Comparison of ENCODE assay signal across 14 cellular contexts in the genomic region with DNA sequence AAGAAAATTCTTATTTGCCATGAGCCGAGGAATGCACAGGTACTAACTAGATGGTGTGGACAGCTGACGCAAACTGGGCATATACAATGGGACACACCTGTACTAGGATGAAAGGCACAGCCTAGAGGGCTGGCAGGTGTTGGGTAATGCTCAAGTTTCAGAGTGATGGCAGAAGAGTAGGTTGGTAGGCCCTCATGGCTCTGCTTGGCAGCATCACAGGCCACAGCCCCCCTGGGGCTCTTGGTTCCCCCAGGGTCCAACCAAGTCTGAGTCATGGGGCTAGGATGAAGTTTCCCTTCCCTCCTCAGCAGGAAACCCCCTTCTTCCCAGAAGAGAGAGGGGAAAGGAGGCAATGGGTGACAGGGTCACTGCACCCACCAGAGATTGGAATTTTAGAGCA. TPM values are rescaled to one million over a fixed set of nuclear protein-coding genes. Genes with fewer than 3 reads are reported as not detected.
A peak's percentile ranks its signal among the peaks of the same experiment; 100 is the strongest.
DNase-seq lines count a peak whose midpoint lies in the region; ATAC-seq and TF ChIP-seq lines count a peak whose summit lies in the region.
"Had no signal": no experiment of that assay in that cellular context is flagged by ENCODE, and none has a peak within 500 bp of the region (broad histone marks: within the 10 kb centered on the region; RNA-seq: fewer than 3 reads in every experiment).

No MANE protein-coding gene starts in this region.

- peaks cover 41% of the 10 kb centered on the region for H3F3A ChIP-seq in GM23248 (ENCODE audit: insufficient read depth)

- POLR2A ChIA-PET in activated CD8-positive, alpha-beta T cell treated with anti-CD3 and anti-CD28 coated beads for 36 hours (lab: Charles Lee) = interaction anchor here (0.5 to 0.9 kb wide), 3 partner anchors 73 to 338 kb away, joined by 3 read pairs; no protein-coding TSS in a partner anchor
- POLR2A ChIA-PET in activated CD8-positive, alpha-beta T cell treated with anti-CD3 and anti-CD28 coated beads, Interleukin-2, amount 10 ng/mL, durations not matched to agents 7 days and 5 days (lab: Charles Lee) = interaction anchor here (0.6 kb wide), 1 partner anchor 13 kb away, joined by 3 read pairs; no protein-coding TSS in a partner anchor

- no peaks in the 10 kb centered on the region for H3K9me3 Mint-ChIP-seq in activated CD8-positive, alpha-beta T cell treated with anti-CD3 and anti-CD28 coated beads for 36 hours
- no peaks in the 10 kb centered on the region for H3K9me3 Mint-ChIP-seq in activated CD8-positive, alpha-beta T cell treated with anti-CD3 and anti-CD28 coated beads, Interleukin-2, amount 10 ng/mL, durations not matched to agents 7 days and 5 days (ENCODE audit: insufficient read depth)
- no peaks in the 10 kb centered on the region for H3K9me3 Mint-ChIP-seq in endodermal cell

- H3K27me3 Mint-ChIP-seq in activated CD8-positive, alpha-beta T cell treated with anti-CD3 and anti-CD28 coated beads for 36 hours = no peaks in the 10 kb centered on the region
- no peaks in the 10 kb centered on the region for H3K27me3 Mint-ChIP-seq in activated CD8-positive, alpha-beta T cell treated with anti-CD3 and anti-CD28 coated beads, Interleukin-2, amount 10 ng/mL, durations not matched to agents 7 days and 5 days (ENCODE audit: low read depth)
- H3K27me3 Mint-ChIP-seq in endodermal cell (ENCODE audit: insufficient read depth) = no peaks in the 10 kb centered on the region

- no peak overlapping the region for H3K27ac ChIP-seq in endodermal cell (ENCODE audit: low read depth, low read length)
- peak overlapping the region in 5 of 8 donors; percentile 15 to 47 (median 38) for H3K27ac ChIP-seq in spleen
- no peak overlapping the region for H3K27ac ChIP-seq in GM23248

- intact Hi-C loops in activated CD8-positive, alpha-beta T cell treated with anti-CD3 and anti-CD28 coated beads for 36 hours (cut with micrococcal nuclease) = no loop called here
- intact Hi-C loops in spleen (cut with DNase I; ENCODE audit: low total_unique reads) = no loop called here

- no peak overlapping the region for H3K4me2 ChIP-seq in GM23248 (ENCODE audit: unreplicated experiment)

- no peaks in the 10 kb centered on the region for H3K27me3 ChIP-seq in endodermal cell (ENCODE audit: control insufficient read depth, insufficient read depth, low read length, poor library complexity, severe bottlenecking)
- no peaks in the 10 kb centered on the region for H3K27me3 ChIP-seq in spleen (replicated peaks in 1 of 7)
- no peaks in the 10 kb centered on the region for H3K27me3 ChIP-seq in GM23248 (replicated peaks; ENCODE audit: insufficient read depth)
- H3K27me3 ChIP-seq: tibial artery had no signal

- H3K4me1 ChIP-seq in endodermal cell (ENCODE audit: control insufficient read depth, insufficient read depth, low read length) (no peaks in the 10 kb centered on the region), spleen (peaks cover 21 to 98% (median 70%) of the 10 kb centered on the region in 6 donors), GM23248 (ENCODE audit: insufficient read depth) (peaks cover 20% of the 10 kb centered on the region)

- peak; percentile 60 for ATAC-seq in activated CD8-positive, alpha-beta T cell treated with anti-CD3 and anti-CD28 coated beads for 36 hours
- no peak for ATAC-seq in activated CD8-positive, alpha-beta T cell treated with anti-CD3 and anti-CD28 coated beads, Interleukin-2, amount 10 ng/mL, durations not matched to agents 7 days and 5 days
- ATAC-seq in HG02840 (IDR thresholded peaks at IDR 0.05; ENCODE audit: low FRiP score, unreplicated experiment) = no peak

- TF ChIP-seq CTCF in activated CD8-positive, alpha-beta T cell treated with anti-CD3 and anti-CD28 coated beads for 36 hours (IDR thresholded peaks at IDR 0.05) = no peak
- TF ChIP-seq CTCF in endodermal cell (conservative IDR thresholded peaks at IDR 0.05) (no peak), spleen (IDR thresholded peaks at IDR 0.05 in 8 of 11, conservative IDR thresholded peaks at IDR 0.05 in 3 of 11) (no peak)

- peak overlapping the region; percentile 84 for H3K27ac Mint-ChIP-seq in activated CD8-positive, alpha-beta T cell treated with anti-CD3 and anti-CD28 coated beads for 36 hours
- H3K27ac Mint-ChIP-seq in activated CD8-positive, alpha-beta T cell treated with anti-CD3 and anti-CD28 coated beads, Interleukin-2, amount 10 ng/mL, durations not matched to agents 7 days and 5 days = no peak overlapping the region
- peak overlapping the region; percentile 27 for H3K27ac Mint-ChIP-seq in endodermal cell

- H3K36me3 Mint-ChIP-seq in activated CD8-positive, alpha-beta T cell treated with anti-CD3 and anti-CD28 coated beads for 36 hours (ENCODE audit: low read depth) = peaks cover 28% of the 10 kb centered on the region
- H3K36me3 Mint-ChIP-seq in activated CD8-positive, alpha-beta T cell treated with anti-CD3 and anti-CD28 coated beads, Interleukin-2, amount 10 ng/mL, durations not matched to agents 7 days and 5 days (ENCODE audit: low read depth) = peaks cover 39% of the 10 kb centered on the region
- H3K36me3 Mint-ChIP-seq in endodermal cell (ENCODE audit: low read depth) = peaks cover 7% of the 10 kb centered on the region

- CTCF ChIA-PET in activated CD8-positive, alpha-beta T cell treated with anti-CD3 and anti-CD28 coated beads for 36 hours (lab: Charles Lee) = interaction anchor here (0.7 to 0.9 kb wide), 4 partner anchors 12 to 93 kb away, joined by 3 read pairs; no protein-coding TSS in a partner anchor
- CTCF ChIA-PET in activated CD8-positive, alpha-beta T cell treated with anti-CD3 and anti-CD28 coated beads, Interleukin-2, amount 10 ng/mL, durations not matched to agents 7 days and 5 days (lab: Charles Lee) = interaction anchor here (1.1 to 1.3 kb wide), 2 partner anchors 31 to 67 kb away, joined by 3 to 6 read pairs; no protein-coding TSS in a partner anchor

- peaks cover 67% of the 10 kb centered on the region for H3K4me1 Mint-ChIP-seq in activated CD8-positive, alpha-beta T cell treated with anti-CD3 and anti-CD28 coated beads for 36 hours (ENCODE audit: low read depth)
- peaks cover 46% of the 10 kb centered on the region for H3K4me1 Mint-ChIP-seq in activated CD8-positive, alpha-beta T cell treated with anti-CD3 and anti-CD28 coated beads, Interleukin-2, amount 10 ng/mL, durations not matched to agents 7 days and 5 days (ENCODE audit: low read depth)
- H3K4me1 Mint-ChIP-seq in endodermal cell = peaks cover 27% of the 10 kb centered on the region

- H3K4me3 Mint-ChIP-seq in activated CD8-positive, alpha-beta T cell treated with anti-CD3 and anti-CD28 coated beads for 36 hours = no peak overlapping the region
- H3K4me3 Mint-ChIP-seq in activated CD8-positive, alpha-beta T cell treated with anti-CD3 and anti-CD28 coated beads, Interleukin-2, amount 10 ng/mL, durations not matched to agents 7 days and 5 days = no peak overlapping the region
- no peak overlapping the region for H3K4me3 Mint-ChIP-seq in endodermal cell

- peaks cover 35% of the 10 kb centered on the region for H3K36me3 ChIP-seq in endodermal cell (ENCODE audit: control insufficient read depth, insufficient read depth, low read length)
- H3K36me3 ChIP-seq in spleen = peaks cover 0 to 24% (median 2%) of the 10 kb centered on the region in 6 donors
- H3K36me3 ChIP-seq in GM23248 (ENCODE audit: low read depth) = peaks cover 5% of the 10 kb centered on the region; the same call in 1 of the 2 replicates

- H3K9me2 ChIP-seq in GM23248 (ENCODE audit: insufficient read depth) = no peaks in the 10 kb centered on the region

- no peak for TF ChIP-seq POLR2A in spleen (IDR thresholded peaks at IDR 0.05)

- H3K4me3 ChIP-seq in endodermal cell (ENCODE audit: low read length) (no peak overlapping the region), spleen (no peak overlapping the region), GM23248 (no peak overlapping the region)
- H3K4me3 ChIP-seq: tibial artery had no signal

- no peak overlapping the region for H3K9ac ChIP-seq in endodermal cell (ENCODE audit: extremely low read depth, low read length, poor library complexity, severe bottlenecking)
- H3K9ac ChIP-seq in GM23248 = no peak overlapping the region

- peaks cover 100% of the 10 kb centered on the region for H3K79me2 ChIP-seq in GM23248 (ENCODE audit: insufficient read depth)

- H2AFZ ChIP-seq in GM23248 = no peak overlapping the region

- DNase-seq in activated CD8-positive, alpha-beta T cell treated with anti-CD3 and anti-CD28 coated beads for 36 hours = no peak
- no peak for DNase-seq in activated CD8-positive, alpha-beta T cell treated with anti-CD3 and anti-CD28 coated beads, Interleukin-2, amount 10 ng/mL, durations not matched to agents 7 days and 5 days
- DNase-seq in NCI-H510A (lab: John Stamatoyannopoulos, UW) (peak; percentile 60), endodermal cell (no peak), spleen (no peak), activated gamma-delta T cell (lab: John Stamatoyannopoulos, UW) (no peak), GM23248 (no peak)
- DNase-seq: activated CD8-positive, alpha-beta memory T cell treated with anti-CD3 and anti-CD28 coated beads, Interleukin-2, amount 50 U/mL, for 4 hours; midbrain; NCI-H2171; retina; T-helper 9 cell; tibial artery had no signal

- WGBS in endodermal cell (ENCODE audit: insufficient coverage in 1 of 2, insufficient read length in 1 of 2), 2 experiments = 91 to 95% methylated on average over 2 of the region's 2 CpGs
- WGBS in spleen, 5 donors = 73 to 100% (median 93%) methylated on average over 2 of the region's 2 CpGs
- 96 to 100% methylated on average over 2 of the region's 2 CpGs for WGBS in GM23248 (ENCODE audit: low coverage in 1 of 2, low lambda C conversion rate in 2 of 2, missing lambda C conversion rate in 2 of 2), 2 experiments

- H3K9me3 ChIP-seq in endodermal cell (ENCODE audit: control insufficient read depth, low read length) (no peaks in the 10 kb centered on the region), spleen (no peaks in the 10 kb centered on the region), GM23248 (ENCODE audit: low read depth) (no peaks in the 10 kb centered on the region)
- H3K9me3 ChIP-seq: tibial artery had no signal

- in situ Hi-C loops in GM23248 (cut with MboI) = no loop called here

- H4K20me1 ChIP-seq in GM23248 (ENCODE audit: insufficient read depth) = no peaks in the 10 kb centered on the region; the same call in 1 of the 2 replicates

RNA-seq across cellular contexts. Expression of a gene that starts 35.2 kb away (rescaled TPM):
- 10 to 100 TPM; 59.8 to 60.3 TPM for total RNA-seq in activated CD8-positive, alpha-beta T cell treated with anti-CD3 and anti-CD28 coated beads for 36 hours
- 10 to 100 TPM; 65.0 to 66.3 TPM for total RNA-seq in activated CD8-positive, alpha-beta T cell treated with anti-CD3 and anti-CD28 coated beads, Interleukin-2, amount 10 ng/mL, durations not matched to agents 7 days and 5 days
- total RNA-seq in endodermal cell (10 to 100 TPM; 61.5 to 71.9 TPM), spleen (10 to 100 TPM; 54.1 to 75.9 (median 63.0) TPM)
- 55.4 TPM for polyA plus RNA-seq in endodermal cell (2013, experiment 1 of 2)
- polyA plus RNA-seq in endodermal cell (2013, experiment 2 of 2) = 52.7 TPM
- polyA plus RNA-seq in spleen (10 to 100 TPM in 1 of 3 donors, 1 to 10 TPM in 2; 8.0 to 14.1 (median 9.3) TPM), GM23248 (2016; fragmentation: Nextera tagmentation; extraction: Ambion mirVana) (16.7 and 17.2 TPM in 2 replicates)
- 12.5 and 16.5 TPM in 2 replicates for total RNA-seq in GM23248 (2014; rRNA removed; shearing (Covaris generic))

Comparison
In these comparisons a context has a peak if more than half of its experiments do, and no peak if none do; other contexts are left out.
1. H3K27ac ChIP-seq: peak in spleen (5 of 8); none in endodermal cell (single experiment) and GM23248 (single experiment).